Comparison of ENCODE assay signal across 22 cellular contexts in genomic region chr17:17595755-17596154, GRCh38.
"Had no signal": no experiment of that assay in that cellular context is flagged by ENCODE, and none has a peak within 500 bp of the region (broad histone marks: within the 10 kb centered on the region; RNA-seq: fewer than 3 reads in every experiment).

No MANE protein-coding gene starts in this region.

- H3K4me3 ChIP-seq: coronary artery, hepatocyte, mucosa of descending colon, psoas muscle, sigmoid colon, skin epidermis, stomach, thoracic aorta, transverse colon had no signal

- H3K27ac Mint-ChIP-seq: endodermal cell had no signal

- H3K36me3 ChIP-seq: sigmoid colon, stomach, thoracic aorta, transverse colon had no signal

- H3K27ac ChIP-seq: coronary artery, hepatocyte, parathyroid adenoma, psoas muscle, sigmoid colon, stomach, thoracic aorta, transverse colon had no signal

- H3K36me3 Mint-ChIP-seq: naive thymus-derived CD8-positive, alpha-beta T cell had no signal

- H3K27me3 ChIP-seq: hepatocyte, sigmoid colon, stomach, transverse colon had no signal

- H3K9me3 Mint-ChIP-seq: endodermal cell; naive thymus-derived CD8-positive, alpha-beta T cell had no signal

- H3K4me3 Mint-ChIP-seq: endodermal cell; naive thymus-derived CD8-positive, alpha-beta T cell had no signal

- H3K27me3 Mint-ChIP-seq: naive thymus-derived CD8-positive, alpha-beta T cell had no signal

- FAIRE-seq: endothelial cell of umbilical vein had no signal

- DNase-seq: effector CD4-positive, alpha-beta T cell; endodermal cell; erythroblast; foreskin melanocyte; head of caudate nucleus; left colon; left ventricle myocardium superior; mammary epithelial cell; mucosa of descending colon; psoas muscle; sigmoid colon; stimulated activated naive CD4-positive, alpha-beta T cell; stomach; substantia nigra; transverse colon had no signal

- ATAC-seq: left colon; left ventricle myocardium superior; mucosa of descending colon; naive thymus-derived CD8-positive, alpha-beta T cell; psoas muscle had no signal

- H3K9me3 ChIP-seq: mucosa of descending colon, psoas muscle, sigmoid colon, stomach, thoracic aorta, transverse colon had no signal
